In the genomic region with DNA sequence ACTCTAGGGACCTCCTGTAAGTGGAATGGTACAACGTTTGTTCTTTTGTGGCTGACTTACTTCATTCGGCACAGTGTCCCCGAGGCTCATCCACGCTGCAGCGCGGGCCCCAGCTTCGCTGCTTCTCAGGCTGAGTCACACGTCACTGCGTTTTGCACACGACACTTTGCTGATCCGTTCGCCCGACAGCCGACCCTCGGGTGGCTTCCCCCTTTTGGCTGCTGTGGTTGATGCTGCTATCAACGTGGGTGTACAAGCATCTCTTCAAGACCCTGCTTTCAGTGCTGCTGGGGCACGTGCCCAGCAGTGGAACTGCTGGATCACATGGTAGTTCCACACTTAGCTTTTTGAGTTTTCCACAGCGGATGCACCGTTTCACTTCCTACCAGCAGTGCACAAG, we compare ENCODE assay signal across 8 cellular contexts.
A peak's percentile ranks its signal among the peaks of the same experiment; 100 is the strongest.
DNase-seq lines count a peak whose midpoint lies in the region; ATAC-seq, FAIRE-seq and TF ChIP-seq lines count a peak whose summit lies in the region.
"Not testable (repeated sequence)": the region's sequence is repeated elsewhere in the genome, so short reads cannot be mapped to it uniquely, and the experiment has no call there.

No MANE protein-coding gene starts in this region.

- H3K9ac ChIP-seq in endothelial cell of umbilical vein (replicated peaks; ENCODE audit: extremely low read depth, insufficient read depth, low read length): not testable (repeated sequence)

- not testable (repeated sequence) for H3K27me3 ChIP-seq in CD4-positive, CD25-positive, alpha-beta regulatory T cell (ENCODE audit: control insufficient read depth, insufficient read depth, low read length); endothelial cell of umbilical vein (ENCODE audit: control insufficient read depth in 2 of 2, insufficient read depth in 2 of 2, low read length in 2 of 2)

- H3K4me3 Mint-ChIP-seq in CD4-positive, CD25-positive, alpha-beta regulatory T cell: peak overlapping the region in 3 of 4 donors; percentile 17 to 71 (median 36)
- not testable (repeated sequence) for H3K4me3 Mint-ChIP-seq in T-cell

- H3K79me2 ChIP-seq in endothelial cell of umbilical vein (ENCODE audit: control insufficient read depth, insufficient read depth, low read length): peaks cover 54% of the 10 kb centered on the region

- not testable (repeated sequence) for ATAC-seq in CD4-positive, CD25-positive, alpha-beta regulatory T cell (ENCODE audit: low read depth in 2 of 2); T-cell (replicated peaks in 1 of 4)
- ATAC-seq in GM18861 (IDR thresholded peaks at IDR 0.05; ENCODE audit: unreplicated experiment) (peak; percentile 69), GM19463 (IDR thresholded peaks at IDR 0.05; ENCODE audit: unreplicated experiment) (peak; percentile 60), GM21723 (IDR thresholded peaks at IDR 0.05; ENCODE audit: unreplicated experiment) (peak; percentile 59), HG02885 (IDR thresholded peaks at IDR 0.05; ENCODE audit: poor library complexity, unreplicated experiment) (peak; percentile 72), HG03139 (IDR thresholded peaks at IDR 0.05; ENCODE audit: unreplicated experiment) (peak; percentile 61)

- H3K4me1 Mint-ChIP-seq in CD4-positive, CD25-positive, alpha-beta regulatory T cell: peaks cover 15 to 61% (median 47%) of the 10 kb centered on the region in 4 donors
- peaks cover 61 to 67% (median 66%) of the 10 kb centered on the region in 3 donors for H3K4me1 Mint-ChIP-seq in T-cell

- CTCF ChIA-PET in T-cell (lab: Charles Lee); endothelial cell of umbilical vein (lab: Charles Lee): not testable (repeated sequence)

- intact Hi-C loops in endothelial cell of umbilical vein (cut with micrococcal nuclease): not testable (repeated sequence)

- H3K27ac Mint-ChIP-seq in CD4-positive, CD25-positive, alpha-beta regulatory T cell: not testable (repeated sequence)
- peak overlapping the region; percentile 58 to 77 for H3K27ac Mint-ChIP-seq in T-cell

- not testable (repeated sequence) for H3K4me3 ChIP-seq in CD4-positive, CD25-positive, alpha-beta regulatory T cell (ENCODE audit: low read depth, low read length); endothelial cell of umbilical vein (replicated peaks in 1 of 3; ENCODE audit: insufficient read depth in 1 of 3, low read depth in 1 of 3, low read length in 3 of 3)

- TF ChIP-seq POLR2A in endothelial cell of umbilical vein (IDR thresholded peaks at IDR 0.05; ENCODE audit: low read depth, low read length): not testable (repeated sequence)

- not testable (repeated sequence) for H3K27ac ChIP-seq in CD4-positive, CD25-positive, alpha-beta regulatory T cell (ENCODE audit: insufficient read depth, low read length, poor library complexity, severe bottlenecking); endothelial cell of umbilical vein (ENCODE audit: insufficient read depth, low read depth, low read length)

- not testable (repeated sequence) for TF ChIP-seq CTCF in endothelial cell of umbilical vein (IDR thresholded peaks at IDR 0.05; ENCODE audit: extremely low read depth in 1 of 2, insufficient read depth in 1 of 2, low read depth in 1 of 2, low read length in 2 of 2)

- H3K4me2 ChIP-seq in endothelial cell of umbilical vein (ENCODE audit: insufficient read depth, low read length): not testable (repeated sequence)

- H3K27me3 Mint-ChIP-seq in CD4-positive, CD25-positive, alpha-beta regulatory T cell; T-cell: not testable (repeated sequence)

- peaks cover 54% of the 10 kb centered on the region for H3K36me3 Mint-ChIP-seq in CD4-positive, CD25-positive, alpha-beta regulatory T cell
- peaks cover 66% of the 10 kb centered on the region for H3K36me3 Mint-ChIP-seq in T-cell

- H3K36me3 ChIP-seq in CD4-positive, CD25-positive, alpha-beta regulatory T cell (ENCODE audit: control insufficient read depth, insufficient read depth, low read length): peaks cover 29% of the 10 kb centered on the region
- H3K36me3 ChIP-seq in endothelial cell of umbilical vein (ENCODE audit: control insufficient read depth in 2 of 2, extremely low read depth in 1 of 2, insufficient read depth in 2 of 2, low read length in 2 of 2): peaks cover 0 to 10% of the 10 kb centered on the region in 2 experiments

- BruUV-seq in endothelial cell of umbilical vein (replicated peaks; lab: Mats Ljungman, UMichigan): not testable (repeated sequence)

- not testable (repeated sequence) for H2AFZ ChIP-seq in endothelial cell of umbilical vein (ENCODE audit: low read depth, low read length)

- not testable (repeated sequence) for H3K9me3 ChIP-seq in CD4-positive, CD25-positive, alpha-beta regulatory T cell (ENCODE audit: control insufficient read depth in 2 of 2, low read length in 2 of 2); endothelial cell of umbilical vein (replicated peaks; ENCODE audit: control insufficient read depth, insufficient read depth, low read length)

- peak; percentile 42 for FAIRE-seq in endothelial cell of umbilical vein (lab: Jason Lieb, UNC)

- not testable (repeated sequence) for H4K20me1 ChIP-seq in endothelial cell of umbilical vein (replicated peaks; ENCODE audit: control insufficient read depth, extremely low read depth, insufficient read depth, low read length)

- dilution Hi-C loops in endothelial cell of umbilical vein (cut with MboI; ENCODE audit: extremely low pct_ligation_motif_present, low sequenced_read_pairs): not testable (repeated sequence)

- peaks cover 1 to 15% (median 4%) of the 10 kb centered on the region in 7 donors for H3K9me3 Mint-ChIP-seq in CD4-positive, CD25-positive, alpha-beta regulatory T cell
- not testable (repeated sequence) for H3K9me3 Mint-ChIP-seq in T-cell

- POLR2A ChIA-PET in T-cell (lab: Charles Lee); endothelial cell of umbilical vein (lab: Charles Lee): not testable (repeated sequence)

- DNase-seq in CD4-positive, CD25-positive, alpha-beta regulatory T cell; T-cell; endothelial cell of umbilical vein (ENCODE audit: low read depth, low spot score): not testable (repeated sequence)

- not testable (repeated sequence) for H3K9me1 ChIP-seq in endothelial cell of umbilical vein (replicated peaks; ENCODE audit: control insufficient read depth, extremely low read depth, insufficient read depth, low read length)

- H3K4me1 ChIP-seq in CD4-positive, CD25-positive, alpha-beta regulatory T cell (ENCODE audit: control insufficient read depth, insufficient read depth, low read length, poor library complexity, severe bottlenecking): peaks cover 29% of the 10 kb centered on the region
- H3K4me1 ChIP-seq in endothelial cell of umbilical vein (ENCODE audit: control insufficient read depth, extremely low read depth, insufficient read depth, low read length): not testable (repeated sequence)
